Comparison of ENCODE assay signal across 13 cellular contexts in the genomic region with DNA sequence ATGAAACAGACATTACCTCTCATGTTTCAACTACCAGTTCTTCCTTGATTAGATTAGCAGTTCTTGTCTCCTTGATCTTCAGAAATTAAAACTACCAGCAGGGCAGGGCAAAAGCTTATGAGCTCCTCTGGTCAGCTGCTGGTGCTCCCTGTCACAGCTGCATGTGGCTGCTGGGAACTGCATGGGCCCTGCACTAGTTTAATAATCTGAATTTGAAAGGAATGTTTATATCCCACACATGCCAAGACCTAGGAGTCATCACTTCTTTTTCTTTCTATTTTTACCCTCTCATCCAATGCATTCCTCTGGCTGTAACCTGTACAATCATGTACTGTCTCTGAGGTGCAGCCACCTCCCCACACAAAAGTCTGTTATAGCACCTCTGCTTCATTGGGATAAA.
DNase-seq lines count a peak whose midpoint lies in the region; ATAC-seq and TF ChIP-seq lines count a peak whose summit lies in the region.
"Had no signal": no experiment of that assay in that cellular context is flagged by ENCODE, and none has a peak within 500 bp of the region (broad histone marks: within the 10 kb centered on the region; RNA-seq: fewer than 3 reads in every experiment).

No MANE protein-coding gene starts in this region.

- no peaks in the 10 kb centered on the region for H3K9me3 Mint-ChIP-seq in activated naive CD4-positive, alpha-beta T cell treated with anti-CD3 and anti-CD28 coated beads, Interleukin-2, amount 50 U/mL, for 72 hours
- H3K9me3 Mint-ChIP-seq: CD14-positive monocyte had no signal

- H3K4me2 ChIP-seq in mesenchymal stem cell (ENCODE audit: low read length, poor library complexity, severe bottlenecking), result peak overlapping the region; percentile 54

- H2AFZ ChIP-seq in mesenchymal stem cell (ENCODE audit: low read depth, low read length), result no peak overlapping the region

- intact Hi-C loops in breast epithelium (cut with DNase I; ENCODE audit: low total_unique reads) (no loop called here), uterus (cut with DNase I; ENCODE audit: low total_unique reads) (loop anchor here (10.0 kb wide), 1 partner anchor 593 kb away; no protein-coding TSS in a partner anchor)

- no peak overlapping the region for H3K27ac Mint-ChIP-seq in activated naive CD4-positive, alpha-beta T cell treated with anti-CD3 and anti-CD28 coated beads, Interleukin-2, amount 50 U/mL, for 72 hours
- H3K27ac Mint-ChIP-seq: CD14-positive monocyte had no signal

- no peak overlapping the region for H3K14ac ChIP-seq in mesenchymal stem cell (ENCODE audit: low read length in 2 of 2)

- TF ChIP-seq CTCF in AG10803 (conservative IDR thresholded peaks at IDR 0.05; ENCODE audit: low read length), result no peak; the same call in 1 of the 2 replicates
- no peak for TF ChIP-seq CTCF in breast epithelium (IDR thresholded peaks at IDR 0.05)
- TF ChIP-seq CTCF in uterus (IDR thresholded peaks at IDR 0.05), result no peak

- DNase-seq in AG10803 (ENCODE audit: low read depth), result peak; percentile 88
- peak; percentile 81 for DNase-seq in LHCN-M2 (ENCODE audit: low read depth)
- peak in 1 of 2 donors; percentile 18 for DNase-seq in breast epithelium (ENCODE audit: low spot score in 2 of 2)
- peak; percentile 74 for DNase-seq in mesenchymal stem cell
- no peak for DNase-seq in COLO668 (lab: John Stamatoyannopoulos, UW; ENCODE audit: unreplicated experiment)
- DNase-seq in uterus, result no peak
- no peak for DNase-seq in activated naive CD4-positive, alpha-beta T cell treated with Interleukin-2 at 50 U/mL for 16 hours
- DNase-seq in activated naive CD4-positive, alpha-beta T cell treated with anti-CD3 and anti-CD28 coated beads, Interleukin-2, amount 50 U/mL, for 72 hours (ENCODE audit: low spot score in 2 of 2), result no peak
- DNase-seq: activated T-cell treated with anti-CD3 and anti-CD28 coated beads, Interleukin-2, amount 50 U/mL, for 48 hours; cortex of kidney had no signal

- no peaks in the 10 kb centered on the region for H3K36me3 Mint-ChIP-seq in activated naive CD4-positive, alpha-beta T cell treated with anti-CD3 and anti-CD28 coated beads, Interleukin-2, amount 50 U/mL, for 72 hours
- H3K36me3 Mint-ChIP-seq: CD14-positive monocyte had no signal

- H4K91ac ChIP-seq in mesenchymal stem cell (ENCODE audit: low read length), result no peak overlapping the region

- TF ChIP-seq POLR2A in breast epithelium (IDR thresholded peaks at IDR 0.05) (no peak), uterus (IDR thresholded peaks at IDR 0.05) (no peak)

- H2BK120ac ChIP-seq in mesenchymal stem cell (ENCODE audit: low read depth, low read length), result no peak overlapping the region

- peak overlapping the region; percentile 16 to 48 for H3K27ac ChIP-seq in breast epithelium
- peak overlapping the region; percentile 95 for H3K27ac ChIP-seq in mesenchymal stem cell (ENCODE audit: low read length, poor library complexity, severe bottlenecking)
- H3K27ac ChIP-seq in uterus, result peak overlapping the region in 1 of 2 donors; percentile 40

- peak overlapping the region; percentile 64 for H3K9ac ChIP-seq in mesenchymal stem cell (ENCODE audit: low read length)

- no peak overlapping the region for H3K23ac ChIP-seq in mesenchymal stem cell (ENCODE audit: low read length in 2 of 2)

- H2BK5ac ChIP-seq in mesenchymal stem cell (ENCODE audit: low read depth, low read length, poor library complexity, severe bottlenecking), result peak overlapping the region; percentile 95

- no peaks in the 10 kb centered on the region for H3K79me1 ChIP-seq in mesenchymal stem cell (replicated peaks; ENCODE audit: low read length, poor library complexity, severe bottlenecking)

- no peak overlapping the region for H3K4me3 ChIP-seq in AG10803 (ENCODE audit: low read length)
- no peak overlapping the region for H3K4me3 ChIP-seq in breast epithelium
- no peak overlapping the region for H3K4me3 ChIP-seq in mesenchymal stem cell (ENCODE audit: insufficient read depth in 1 of 2, low read depth in 1 of 2, low read length in 2 of 2)
- H3K4me3 ChIP-seq in uterus, result no peak overlapping the region

- no peak overlapping the region for H3K4ac ChIP-seq in mesenchymal stem cell (ENCODE audit: low read depth in 1 of 2, low read length in 2 of 2)

- ATAC-seq in activated naive CD4-positive, alpha-beta T cell treated with anti-CD3 and anti-CD28 coated beads, Interleukin-2, amount 50 U/mL, for 72 hours, result no peak
- ATAC-seq: activated CD4-positive, CD25-positive, alpha-beta regulatory T cell treated with anti-CD3 and anti-CD28 coated beads, Interleukin-2, amount 50 U/mL, for 24 hours; Panc1 had no signal

- H2BK15ac ChIP-seq in mesenchymal stem cell (ENCODE audit: low read depth, poor library complexity, severe bottlenecking), result no peak overlapping the region

- peak overlapping the region in 1 of 2 experiments; percentile 61 for H3K18ac ChIP-seq in mesenchymal stem cell (ENCODE audit: low read depth in 1 of 2, low read length in 2 of 2)

- H4K8ac ChIP-seq in mesenchymal stem cell (ENCODE audit: low read length), result no peak overlapping the region

- H3K9me3 ChIP-seq in breast epithelium, result no peaks in the 10 kb centered on the region
- H3K9me3 ChIP-seq in mesenchymal stem cell (ENCODE audit: control insufficient read depth, low read length), result no peaks in the 10 kb centered on the region
- H3K9me3 ChIP-seq in uterus, result no peaks in the 10 kb centered on the region

- no peak overlapping the region for H2BK12ac ChIP-seq in mesenchymal stem cell (ENCODE audit: low read length in 2 of 2)

- H2AK5ac ChIP-seq in mesenchymal stem cell (ENCODE audit: low read length, severe bottlenecking), result peak overlapping the region; percentile 13

- H3K36me3 ChIP-seq in breast epithelium (no peaks in the 10 kb centered on the region), mesenchymal stem cell (ENCODE audit: control insufficient read depth in 1 of 2, insufficient read depth in 2 of 2, low read depth in 1 of 2, low read length in 2 of 2) (no peaks in the 10 kb centered on the region), uterus (no peaks in the 10 kb centered on the region)

- H3K4me1 ChIP-seq in breast epithelium (no peaks in the 10 kb centered on the region), mesenchymal stem cell (ENCODE audit: control insufficient read depth, insufficient read depth, low read depth, low read length) (peaks cover 13% of the 10 kb centered on the region), uterus (no peaks in the 10 kb centered on the region)

- H3K27me3 ChIP-seq in breast epithelium (no peaks in the 10 kb centered on the region), mesenchymal stem cell (ENCODE audit: control insufficient read depth in 1 of 2, insufficient read depth in 1 of 2, low read length in 2 of 2) (no peaks in the 10 kb centered on the region), uterus (no peaks in the 10 kb centered on the region)

Comparison
In these comparisons a context has a peak if more than half of its experiments do, and no peak if none do; other contexts are left out.
1. DNase-seq: peak in AG10803 (single experiment), LHCN-M2 (single experiment) and mesenchymal stem cell (single experiment); none in COLO668 (single experiment), uterus (0 of 2), activated naive CD4-positive, alpha-beta T cell treated with Interleukin-2 at 50 U/mL for 16 hours (single experiment) and activated naive CD4-positive, alpha-beta T cell treated with anti-CD3 and anti-CD28 coated beads, Interleukin-2, amount 50 U/mL, for 72 hours (0 of 2).